In the genomic region with DNA sequence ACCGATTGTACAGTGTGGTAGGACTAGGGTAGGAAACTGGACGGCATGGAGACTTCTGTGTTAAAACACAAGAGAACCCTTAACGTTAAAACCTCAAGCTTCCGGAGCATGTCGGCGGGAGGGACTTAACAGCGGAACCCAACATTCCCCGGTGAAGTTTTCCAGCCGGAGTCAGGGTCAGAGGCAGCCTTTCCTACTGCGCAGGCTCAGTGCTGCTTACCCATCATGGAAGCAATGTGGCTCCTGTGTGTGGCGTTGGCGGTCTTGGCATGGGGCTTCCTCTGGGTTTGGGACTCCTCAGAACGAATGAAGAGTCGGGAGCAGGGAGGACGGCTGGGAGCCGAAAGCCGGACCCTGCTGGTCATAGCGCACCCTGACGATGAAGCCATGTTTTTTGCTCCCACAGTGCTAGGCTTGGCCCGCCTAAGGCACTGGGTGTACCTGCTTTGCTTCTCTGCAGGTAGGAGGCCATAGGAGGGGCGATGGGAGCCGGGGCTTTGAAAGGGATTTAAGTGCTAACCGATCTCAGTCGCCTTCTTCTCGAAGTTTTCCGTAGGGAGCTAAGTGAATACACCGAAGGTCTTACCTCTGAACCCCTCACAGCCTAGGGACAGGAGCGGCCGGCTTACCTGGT, we compare ENCODE assay signal across 8 cellular contexts. TPM values are rescaled to one million over a fixed set of nuclear protein-coding genes. Genes with fewer than 3 reads are reported as not detected.
DNase-seq lines count a peak whose midpoint lies in the region; ATAC-seq, FAIRE-seq and TF ChIP-seq lines count a peak whose summit lies in the region.

PIGL (plus strand) TSS at position 209 of the 634 bp plus-strand sequence; CDS start at position 226, 17 bp downstream.

- dilution Hi-C loops in keratinocyte (cut with MboI; ENCODE audit: extremely low pct_ligation_motif_present, low sequenced_read_pairs) = no loop called here

- H3K4me2 ChIP-seq in keratinocyte (ENCODE audit: control insufficient read depth, extremely low read depth, insufficient read depth, low read depth, low read length) = peak within 1 kb of the TSS; percentile 86

- peaks cover 42% of the 10 kb centered on the region for H3K4me1 Mint-ChIP-seq in chondrocyte (ENCODE audit: low read depth)

- no peaks in the 10 kb centered on the region for H3K36me3 Mint-ChIP-seq in chondrocyte (ENCODE audit: low read depth)

- peak; percentile 93 for DNase-seq in GM12864 (ENCODE audit: low read depth)
- peak; percentile 92 for DNase-seq in NCI-H460 (ENCODE audit: extremely low read depth, low read depth)
- DNase-seq in activated CD4-positive, alpha-beta T cell treated with anti-CD3 and anti-CD28 coated beads for 1 hour = peak; percentile 81
- peak; percentile 94 for DNase-seq in chondrocyte (ENCODE audit: low spot score)
- DNase-seq in keratinocyte (ENCODE audit: low read depth, low spot score) = peak; percentile 30
- peak; percentile 84 for DNase-seq in stimulated activated CD4-positive, alpha-beta T cell treated with anti-CD3 and anti-CD28 coated beads, Interleukin-12 subunit alpha, Interleukin-12 subunit beta, amount 100 ng/mL, for 4 hours

- H3K79me2 ChIP-seq in keratinocyte (ENCODE audit: control insufficient read depth, insufficient read depth, low read length) = peaks cover 67% of the 10 kb centered on the region

- no peaks in the 10 kb centered on the region for H3K9me1 ChIP-seq in keratinocyte (ENCODE audit: control insufficient read depth, extremely low read depth, insufficient read depth, low read length)

- H4K20me1 ChIP-seq in keratinocyte (ENCODE audit: control insufficient read depth, extremely low read depth, insufficient read depth, low read length) = no peaks in the 10 kb centered on the region

- no peaks in the 10 kb centered on the region for H3K9me3 ChIP-seq in keratinocyte (ENCODE audit: control insufficient read depth, low read depth, low read length)

- H3K4me3 ChIP-seq in GM12864 (ENCODE audit: low read depth, low read length) (peak within 1 kb of the TSS; percentile 95), keratinocyte (ENCODE audit: control insufficient read depth in 2 of 3, extremely low read depth in 1 of 3, insufficient read depth in 2 of 3, low read depth in 1 of 3, low read length in 3 of 3) (peak within 1 kb of the TSS; percentile 88 to 93 (median 89))

- H3K36me3 ChIP-seq in keratinocyte (ENCODE audit: control insufficient read depth in 2 of 2, extremely low read depth in 1 of 2, insufficient read depth in 2 of 2, low read length in 2 of 2) = no peaks in the 10 kb centered on the region

- FAIRE-seq in keratinocyte (lab: Jason Lieb, UNC) = peak; percentile 62

- peak within 1 kb of the TSS; percentile 92 for H3K9ac ChIP-seq in keratinocyte (ENCODE audit: control insufficient read depth, extremely low read depth, insufficient read depth, low read length)

- no peaks in the 10 kb centered on the region for H3K9me3 Mint-ChIP-seq in chondrocyte (ENCODE audit: low read depth)

- ATAC-seq in HG03108 (IDR thresholded peaks at IDR 0.05; ENCODE audit: unreplicated experiment) (peak; percentile 43), HG02981 (IDR thresholded peaks at IDR 0.05; ENCODE audit: unreplicated experiment) (no peak)

- H3K27me3 ChIP-seq in keratinocyte (ENCODE audit: control insufficient read depth, extremely low read depth, insufficient read depth, low read length) = no peaks in the 10 kb centered on the region

- H3K27me3 Mint-ChIP-seq in chondrocyte (ENCODE audit: low read depth) = no peaks in the 10 kb centered on the region

- TF ChIP-seq CTCF in GM12864 (IDR thresholded peaks at IDR 0.05; ENCODE audit: low read depth, low read length, missing control alignments) (no peak), chondrocyte (IDR thresholded peaks at IDR 0.05) (no peak), keratinocyte (optimal IDR thresholded peaks at IDR 0.05 in 1 of 3, IDR thresholded peaks at IDR 0.05 in 1 of 3, conservative IDR thresholded peaks at IDR 0.05 in 1 of 3; ENCODE audit: extremely low read depth in 1 of 3, insufficient read depth in 2 of 3, low read length in 3 of 3) (peak in 1 of 3 experiments; percentile 13)

- H3K4me3 Mint-ChIP-seq in chondrocyte (ENCODE audit: unreplicated experiment) = peak within 1 kb of the TSS; percentile 94

- peak within 1 kb of the TSS; percentile 93 for H3K27ac Mint-ChIP-seq in chondrocyte (ENCODE audit: unreplicated experiment)

- H3K4me1 ChIP-seq in keratinocyte (ENCODE audit: control insufficient read depth, extremely low read depth, insufficient read depth, low read length) = no peaks in the 10 kb centered on the region

- peak within 1 kb of the TSS; percentile 81 for H3K27ac ChIP-seq in keratinocyte (ENCODE audit: control insufficient read depth, insufficient read depth, low read length)

- H2AFZ ChIP-seq in keratinocyte (ENCODE audit: control insufficient read depth, low read length) = peak within 1 kb of the TSS; percentile 93

RNA-seq across cellular contexts. Expression of gene PIGL, which starts in this region (rescaled TPM):
- 11.9 and 13.8 TPM in 2 replicates for total RNA-seq in NCI-H460 (2014; rRNA removed; shearing (Covaris generic))
- 44.9 and 46.7 TPM in 2 replicates for polyA plus RNA-seq in NCI-H460 (2014; cell fraction: nucleus; rRNA removed)
- 15.9 to 21.9 TPM (median 19.1 TPM) in 3 replicates for total RNA-seq in chondrocyte
- polyA plus RNA-seq in keratinocyte = 17.0 to 30.4 TPM (median 21.5 TPM) in 3 replicates
- 11.1 TPM for polyA plus RNA-seq in keratinocyte (2011; ENCODE audit: low read depth)
- polyA plus RNA-seq in keratinocyte (2011; cell fraction: cytosol; rRNA removed) = 6.8 and 9.4 TPM in 2 replicates
- polyA plus RNA-seq in keratinocyte (2011; cell fraction: nucleus; rRNA removed) = 117 and 146 TPM in 2 replicates
- 10.9 and 31.9 TPM in 2 replicates for polyA plus RNA-seq in keratinocyte (2012; ENCODE audit: low replicate concordance)
- polyA minus RNA-seq in keratinocyte = 11.5 to 34.9 TPM (median 24.3 TPM) in 3 replicates
- polyA minus RNA-seq in keratinocyte (2011; cell fraction: cytosol; rRNA and poly(A)+ RNA removed) = 6.1 TPM
- polyA minus RNA-seq in keratinocyte (2011; cell fraction: nucleus; rRNA and poly(A)+ RNA removed) = 25.9 and 41.9 TPM in 2 replicates

Comparison
In these comparisons a context has a peak if more than half of its experiments do, and no peak if none do; other contexts are left out.
1. DNase-seq: peak in every context shown above with its lines; median percentile 94 in chondrocyte; 93 in GM12864; 92 in NCI-H460; 84 in stimulated activated CD4-positive, alpha-beta T cell treated with anti-CD3 and anti-CD28 coated beads, Interleukin-12 subunit alpha, Interleukin-12 subunit beta, amount 100 ng/mL, for 4 hours; 81 in activated CD4-positive, alpha-beta T cell treated with anti-CD3 and anti-CD28 coated beads for 1 hour; 30 in keratinocyte.